27 cellular contexts compared by ENCODE assay signal in the genomic region with DNA sequence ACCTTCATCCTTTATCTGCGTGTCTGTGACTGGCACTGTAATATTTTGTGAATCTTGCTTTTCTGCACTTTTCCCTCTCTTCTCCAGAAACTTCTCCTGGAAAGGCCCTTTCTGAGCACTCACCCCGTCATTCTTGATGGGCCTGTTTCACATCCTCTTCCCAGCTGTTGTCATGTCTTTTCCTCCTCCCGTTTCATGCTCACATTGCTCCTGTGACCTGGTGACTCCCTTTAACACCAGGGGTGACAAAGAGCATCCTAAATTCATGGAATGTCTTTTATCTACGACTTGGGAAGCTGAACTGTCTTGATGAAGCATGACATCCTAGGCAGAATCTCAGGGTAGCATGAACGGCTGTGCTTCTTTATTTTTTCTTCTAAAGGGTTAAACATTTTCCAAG.
"Had no signal": no experiment of that assay in that cellular context is flagged by ENCODE, and none has a peak within 500 bp of the region (broad histone marks: within the 10 kb centered on the region; RNA-seq: fewer than 3 reads in every experiment).

No MANE protein-coding gene starts in this region.

- H3K4me3 Mint-ChIP-seq: activated CD8-positive, alpha-beta memory T cell treated with anti-CD3 and anti-CD28 coated beads, Interleukin-2, amount 10 ng/mL, durations not matched to agents 7 days and 5 days; activated CD8-positive, alpha-beta T cell treated with anti-CD3 and anti-CD28 coated beads for 36 hours; activated naive CD4-positive, alpha-beta T cell treated with anti-CD3 and anti-CD28 coated beads, Interleukin-2, amount 10 ng/mL, durations not matched to agents 7 days and 5 days; activated naive CD8-positive, alpha-beta T cell treated with anti-CD3 and anti-CD28 coated beads for 36 hours; activated T-cell treated with anti-CD3 and anti-CD28 coated beads, Interleukin-2, amount 50 U/mL, for 72 hours had no signal

- H3K27me3 Mint-ChIP-seq: activated naive CD8-positive, alpha-beta T cell treated with anti-CD3 and anti-CD28 coated beads for 36 hours had no signal

- DNase-seq: activated CD4-positive, alpha-beta T cell treated with anti-CD3 and anti-CD28 coated beads for 4 hours; activated CD8-positive, alpha-beta memory T cell treated with anti-CD3 and anti-CD28 coated beads, Interleukin-2, amount 10 ng/mL, durations not matched to agents 7 days and 5 days; activated CD8-positive, alpha-beta T cell treated with anti-CD3 and anti-CD28 coated beads for 36 hours; activated gamma-delta T cell treated with Interleukin-2 at 50 U/mL for 16 hours; activated naive CD4-positive, alpha-beta T cell treated with anti-CD3 and anti-CD28 coated beads, Interleukin-2, amount 10 ng/mL, durations not matched to agents 7 days and 5 days; activated naive CD8-positive, alpha-beta T cell treated with anti-CD3 and anti-CD28 coated beads for 36 hours; activated T-cell treated with anti-CD3 and anti-CD28 coated beads, Interleukin-2, amount 50 U/mL, for 72 hours; caudate nucleus; IMR-90; Kasumi-1; KBM-7; NCI-H1092 treated with DMSO at 0.1 percent for 48 hours; NCI-H1417 treated with DMSO at 0.1 percent for 48 hours; NCI-H1694; NCI-H2029 treated with DMSO at 0.1 percent for 48 hours; NCI-H510A treated with DMSO at 0.1 percent for 48 hours; NCI-H69; NK-92 treated with Interleukin-12 subunit alpha and Interleukin-12 subunit beta, amount 100 ng/mL, for 24 hours; OCI-M1; RPMI8226; SJCRH30; SK-N-SH; T-helper 1 cell had no signal

- H3K9me3 Mint-ChIP-seq: activated naive CD4-positive, alpha-beta T cell treated with anti-CD3 and anti-CD28 coated beads, Interleukin-2, amount 10 ng/mL, durations not matched to agents 7 days and 5 days; activated naive CD8-positive, alpha-beta T cell treated with anti-CD3 and anti-CD28 coated beads for 36 hours; activated T-helper 2 cell treated with anti-CD3 and anti-CD28 coated beads, Interferon-gamma antibody, Interleukin-2, Interleukin-4, amounts not matched to agents 10 μg/mL and 5 μg/mL and 100 μg/mL, durations not matched to agents 14 hours and 24 hours and 36 hours had no signal

- ATAC-seq: activated CD4-positive, CD25-positive, alpha-beta regulatory T cell treated with anti-CD3 and anti-CD28 coated beads, Interleukin-2, amount 50 U/mL, for 24 hours; activated CD8-positive, alpha-beta memory T cell treated with anti-CD3 and anti-CD28 coated beads, Interleukin-2, amount 10 ng/mL, durations not matched to agents 7 days and 5 days; activated CD8-positive, alpha-beta T cell treated with anti-CD3 and anti-CD28 coated beads for 36 hours; activated T-cell treated with anti-CD3 and anti-CD28 coated beads, Interleukin-2, amount 50 U/mL, for 72 hours; Panc1; Right ventricle myocardium inferior had no signal

- H3K36me3 Mint-ChIP-seq: activated CD8-positive, alpha-beta memory T cell treated with anti-CD3 and anti-CD28 coated beads, Interleukin-2, amount 10 ng/mL, durations not matched to agents 7 days and 5 days; activated naive CD4-positive, alpha-beta T cell treated with anti-CD3 and anti-CD28 coated beads, Interleukin-2, amount 10 ng/mL, durations not matched to agents 7 days and 5 days had no signal

- H3K27ac Mint-ChIP-seq: activated CD8-positive, alpha-beta memory T cell treated with anti-CD3 and anti-CD28 coated beads, Interleukin-2, amount 10 ng/mL, durations not matched to agents 7 days and 5 days; activated CD8-positive, alpha-beta T cell treated with anti-CD3 and anti-CD28 coated beads for 36 hours; activated naive CD4-positive, alpha-beta T cell treated with anti-CD3 and anti-CD28 coated beads, Interleukin-2, amount 10 ng/mL, durations not matched to agents 7 days and 5 days; activated naive CD8-positive, alpha-beta T cell treated with anti-CD3 and anti-CD28 coated beads for 36 hours; activated T-cell treated with anti-CD3 and anti-CD28 coated beads, Interleukin-2, amount 50 U/mL, for 72 hours; activated T-helper 2 cell treated with anti-CD3 and anti-CD28 coated beads, Interferon-gamma antibody, Interleukin-2, Interleukin-4, amounts not matched to agents 10 μg/mL and 5 μg/mL and 100 μg/mL, durations not matched to agents 14 hours and 24 hours and 36 hours had no signal

- H3K4me1 Mint-ChIP-seq: activated CD8-positive, alpha-beta memory T cell treated with anti-CD3 and anti-CD28 coated beads, Interleukin-2, amount 10 ng/mL, durations not matched to agents 7 days and 5 days; activated naive CD4-positive, alpha-beta T cell treated with anti-CD3 and anti-CD28 coated beads, Interleukin-2, amount 10 ng/mL, durations not matched to agents 7 days and 5 days; activated naive CD8-positive, alpha-beta T cell treated with anti-CD3 and anti-CD28 coated beads for 36 hours had no signal
